10 cellular contexts compared by ENCODE assay signal in genomic region chr11:27216268-27217149, GRCh38.
A peak's percentile ranks its signal among the peaks of the same experiment; 100 is the strongest.
DNase-seq lines count a peak whose midpoint lies in the region; ATAC-seq and TF ChIP-seq lines count a peak whose summit lies in the region.
"Had no signal": no experiment of that assay in that cellular context is flagged by ENCODE, and none has a peak within 500 bp of the region (broad histone marks: within the 10 kb centered on the region; RNA-seq: fewer than 3 reads in every experiment).

No MANE protein-coding gene starts in this region.

- H3K4me2 ChIP-seq in fibroblast of lung (ENCODE audit: extremely low read depth, insufficient read depth, low read length), result no peak overlapping the region

- TF ChIP-seq CTCF in fibroblast of lung (conservative IDR thresholded peaks at IDR 0.05 in 1 of 2, IDR thresholded peaks at IDR 0.05 in 1 of 2; ENCODE audit: low read depth in 1 of 2, low read length in 2 of 2), result no peak
- no peak for TF ChIP-seq CTCF in ovary (IDR thresholded peaks at IDR 0.05)

- H3K9me3 ChIP-seq in fibroblast of lung (ENCODE audit: control insufficient read depth, insufficient read depth, low read depth, low read length) (no peaks in the 10 kb centered on the region), ovary (no peaks in the 10 kb centered on the region)

- TF ChIP-seq EP300 in ovary (IDR thresholded peaks at IDR 0.05), result no peak

- H2AFZ ChIP-seq in fibroblast of lung (ENCODE audit: low read length), result no peak overlapping the region

- intact Hi-C loops in ovary (cut with DNase I), result no loop called here

- 4 to 7% (median 7%) methylated on average over 5 of the region's 5 CpGs for WGBS in ovary, 3 donors

- H4K20me1 ChIP-seq in fibroblast of lung (ENCODE audit: control insufficient read depth, extremely low read depth, insufficient read depth, low read length), result no peaks in the 10 kb centered on the region

- H3K27me3 ChIP-seq in fibroblast of lung (ENCODE audit: control insufficient read depth, insufficient read depth, low read length), result no peaks in the 10 kb centered on the region
- no peaks in the 10 kb centered on the region for H3K27me3 ChIP-seq in ovary

- H3K79me2 ChIP-seq in fibroblast of lung (ENCODE audit: control insufficient read depth, insufficient read depth, low read length), result no peaks in the 10 kb centered on the region

- H3K9ac ChIP-seq in fibroblast of lung (ENCODE audit: insufficient read depth, low read length), result no peak overlapping the region

- H3K4me1 ChIP-seq in fibroblast of lung (ENCODE audit: control insufficient read depth, extremely low read depth, insufficient read depth, low read length) (peaks cover 36% of the 10 kb centered on the region), ovary (ENCODE audit: insufficient read depth) (peaks cover 33% of the 10 kb centered on the region)

- ATAC-seq in GM21619 (IDR thresholded peaks at IDR 0.05; ENCODE audit: unreplicated experiment), result no peak
- no peak for ATAC-seq in HG03135 (IDR thresholded peaks at IDR 0.05; ENCODE audit: unreplicated experiment)

- H3K4me3 ChIP-seq in fibroblast of lung (replicated peaks in 1 of 4; ENCODE audit: control extremely low read depth in 1 of 4, insufficient read depth in 1 of 4, low read depth in 3 of 4, low read length in 4 of 4), result no peak overlapping the region
- H3K4me3 ChIP-seq in ovary, result no peak overlapping the region

- DNase-seq in DMS 273 treated with DMSO at 0.1 percent for 48 hours (lab: John Stamatoyannopoulos, UW) (peak; percentile 94), NCI-H524 (lab: John Stamatoyannopoulos, UW) (peak; percentile 89 to 97), fibroblast of lung (ENCODE audit: low read depth in 2 of 2) (peak; percentile 77 to 90), ovary (peak; percentile 83 to 90 (median 89)), germinal center (ENCODE audit: low spot score) (no peak)
- DNase-seq in activated naive CD4-positive, alpha-beta T cell treated with anti-CD3 and anti-CD28 coated beads, Interleukin-2, amount 50 U/mL, for 16 hours, result no peak
- DNase-seq: activated naive CD4-positive, alpha-beta T cell treated with anti-CD3 and anti-CD28 coated beads, Interleukin-2, amount 10 ng/mL, durations not matched to agents 7 days and 5 days; stimulated activated CD4-positive, alpha-beta T cell treated with anti-CD3 and anti-CD28 coated beads, Interleukin-2, amount 100 ng/mL, for 24 hours had no signal

- no peaks in the 10 kb centered on the region for H3K36me3 ChIP-seq in fibroblast of lung (ENCODE audit: control insufficient read depth, insufficient read depth, low read length)
- H3K36me3 ChIP-seq in ovary, result no peaks in the 10 kb centered on the region

- no peak for TF ChIP-seq POLR2A in ovary (IDR thresholded peaks at IDR 0.05)

- H3K27ac ChIP-seq in fibroblast of lung (ENCODE audit: insufficient read depth, low read length) (no peak overlapping the region), ovary (peak overlapping the region in 1 of 2 donors; percentile 79)

Comparison
In these comparisons a context has a peak if more than half of its experiments do, and no peak if none do; other contexts are left out.
1. DNase-seq: peak in DMS 273 treated with DMSO at 0.1 percent for 48 hours (single experiment), NCI-H524 (2 of 2), fibroblast of lung (2 of 2) and ovary (5 of 5); none in germinal center (single experiment) and activated naive CD4-positive, alpha-beta T cell treated with anti-CD3 and anti-CD28 coated beads, Interleukin-2, amount 50 U/mL, for 16 hours (single experiment).